In the genomic region with DNA sequence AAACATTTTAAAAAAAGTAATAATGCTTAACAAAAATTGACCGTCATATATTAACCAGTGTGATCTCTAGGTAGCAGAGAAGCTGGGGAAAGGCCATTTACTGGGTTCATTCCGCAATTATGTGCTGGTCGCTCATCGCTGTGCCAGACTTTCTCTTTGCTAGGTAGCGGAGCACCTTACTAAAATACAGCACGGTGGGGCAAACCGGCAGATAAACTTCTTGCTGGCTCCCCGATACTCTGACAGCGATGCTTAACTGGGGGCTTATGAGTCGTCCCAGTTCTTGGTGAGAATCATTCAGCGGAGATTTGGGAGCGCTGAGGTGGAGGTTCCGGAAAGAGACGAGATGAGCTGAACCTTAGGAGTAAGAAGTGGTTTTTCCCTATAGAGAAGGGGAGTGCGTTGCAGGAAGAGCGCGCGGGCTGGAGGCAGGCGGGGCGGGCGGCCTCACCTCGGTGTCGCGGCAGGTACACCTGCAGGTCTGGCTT, we compare ENCODE assay signal across 8 cellular contexts. TPM values are rescaled to one million over a fixed set of nuclear protein-coding genes. Genes with fewer than 3 reads are reported as not detected.
A peak's percentile ranks its signal among the peaks of the same experiment; 100 is the strongest.
DNase-seq lines count a peak whose midpoint lies in the region; ATAC-seq and TF ChIP-seq lines count a peak whose summit lies in the region.

No MANE protein-coding gene starts in this region.

- ATAC-seq in GM21381 (IDR thresholded peaks at IDR 0.05; ENCODE audit: unreplicated experiment) = peak; percentile 2
- ATAC-seq in HG03108 (IDR thresholded peaks at IDR 0.05; ENCODE audit: unreplicated experiment) = no peak
- ATAC-seq in HG02642 (IDR thresholded peaks at IDR 0.05; ENCODE audit: poor library complexity, unreplicated experiment) = no peak

- H3K27me3 ChIP-seq in OCI-LY3 (ENCODE audit: low read depth, low read length) (no peaks in the 10 kb centered on the region), trophoblast cell (ENCODE audit: insufficient read depth, low read length) (no peaks in the 10 kb centered on the region)

- peak overlapping the region; percentile 69 for H3K18ac ChIP-seq in trophoblast cell (ENCODE audit: low read length)

- DNase-seq in epithelial cell of proximal tubule (ENCODE audit: low read depth) = no peak
- no peak for DNase-seq in trophoblast cell
- no peak for DNase-seq in stimulated activated CD4-positive, alpha-beta T cell treated with anti-CD3 and anti-CD28 coated beads, Interleukin-1b, Interleukin-23, amount 100 ng/mL, for 48 hours
- no peak for DNase-seq in stimulated activated CD4-positive, alpha-beta T cell treated with anti-CD3 and anti-CD28 coated beads, Interleukin-2, amount 100 ng/mL, for 48 hours

- peak overlapping the region; percentile 48 for H3K4ac ChIP-seq in trophoblast cell (ENCODE audit: low read depth, low read length)

- H3K9me3 ChIP-seq in OCI-LY3 (ENCODE audit: insufficient read depth, low read length) = no peaks in the 10 kb centered on the region
- H3K9me3 ChIP-seq in trophoblast cell (ENCODE audit: insufficient read depth, low read depth, low read length) = no peaks in the 10 kb centered on the region

- peak overlapping the region; percentile 81 for H3K14ac ChIP-seq in trophoblast cell (ENCODE audit: low read length)

- H3K79me2 ChIP-seq in OCI-LY3 (ENCODE audit: low read length) (peaks cover 18% of the 10 kb centered on the region), trophoblast cell (ENCODE audit: control insufficient read depth, insufficient read depth, low read length, poor library complexity) (peaks cover 7% of the 10 kb centered on the region)

- H4K12ac ChIP-seq in trophoblast cell (ENCODE audit: low read depth, low read length) = peak overlapping the region; percentile 50

- H4K91ac ChIP-seq in trophoblast cell (ENCODE audit: low read depth, low read length) = peak overlapping the region; percentile 91

- peak overlapping the region; percentile 88 for H2BK120ac ChIP-seq in trophoblast cell (ENCODE audit: insufficient read depth, low read length, poor library complexity)

- peaks cover 11% of the 10 kb centered on the region for H3K79me1 ChIP-seq in trophoblast cell (ENCODE audit: low read length)

- no peak overlapping the region for H3K27ac ChIP-seq in OCI-LY3 (ENCODE audit: low read length)
- peak overlapping the region; percentile 61 for H3K27ac ChIP-seq in trophoblast cell (ENCODE audit: low read depth, low read length)

- H2BK5ac ChIP-seq in trophoblast cell (ENCODE audit: low read depth, low read length, poor library complexity) = peak overlapping the region; percentile 75

- H3K36me3 ChIP-seq in OCI-LY3 (replicated peaks; ENCODE audit: low read depth, low read length) (peaks cover 14% of the 10 kb centered on the region), trophoblast cell (ENCODE audit: control insufficient read depth in 1 of 2, insufficient read depth in 2 of 2, low read length in 2 of 2) (peaks cover 14 to 20% of the 10 kb centered on the region in 2 experiments)

- H4K20me1 ChIP-seq in OCI-LY3 (ENCODE audit: insufficient read depth, low read length) = no peaks in the 10 kb centered on the region

- H3K9ac ChIP-seq in OCI-LY3 (ENCODE audit: low read length) (peak overlapping the region; percentile 61), trophoblast cell (ENCODE audit: low read length) (peak overlapping the region; percentile 89)

- H3K4me2 ChIP-seq in OCI-LY3 (ENCODE audit: low read length) = peak overlapping the region; percentile 63
- H3K4me2 ChIP-seq in trophoblast cell (ENCODE audit: low read length) = peak overlapping the region; percentile 97

- peak overlapping the region; percentile 38 for H2AK5ac ChIP-seq in trophoblast cell (ENCODE audit: low read length)

- TF ChIP-seq CTCF in OCI-LY3 (IDR thresholded peaks at IDR 0.05; ENCODE audit: low read depth, low read length) (no peak), epithelial cell of proximal tubule (conservative IDR thresholded peaks at IDR 0.05; ENCODE audit: low read depth, low read length) (no peak)

- no peak overlapping the region for H3K23ac ChIP-seq in trophoblast cell (ENCODE audit: low read length)

- no peak overlapping the region for H2BK12ac ChIP-seq in trophoblast cell (ENCODE audit: low read length)

- H3K4me1 ChIP-seq in OCI-LY3 (ENCODE audit: low read length) (peaks cover 5% of the 10 kb centered on the region), trophoblast cell (ENCODE audit: control insufficient read depth in 1 of 2, insufficient read depth in 2 of 2, low read length in 2 of 2) (peaks cover 0 to 3% of the 10 kb centered on the region in 2 experiments)

- WGBS in trophoblast cell (ENCODE audit: extremely low coverage, insufficient coverage, insufficient read length) = no CpG with 5 or more reads among the region's 24 CpGs

- peak overlapping the region; percentile 77 for H3K4me3 ChIP-seq in OCI-LY3 (ENCODE audit: low read length)
- peak overlapping the region; percentile 91 for H3K4me3 ChIP-seq in epithelial cell of proximal tubule (ENCODE audit: low read depth, low read length)
- H3K4me3 ChIP-seq in trophoblast cell (ENCODE audit: low read depth, low read length) = peak overlapping the region; percentile 99

- H4K8ac ChIP-seq in trophoblast cell (ENCODE audit: low read depth, low read length) = peak overlapping the region; percentile 74

- H2AFZ ChIP-seq in OCI-LY3 (ENCODE audit: low read depth, low read length) (no peak overlapping the region), trophoblast cell (ENCODE audit: insufficient read depth, low read length, poor library complexity) (peak overlapping the region; percentile 41)

RNA-seq across cellular contexts. Expression of gene C2orf68, which starts 0.6 kb away (rescaled TPM):
- 9.9 and 16.5 TPM in 2 replicates for total RNA-seq in epithelial cell of proximal tubule
- 35.7 and 37.4 TPM in 2 replicates for polyA plus RNA-seq in trophoblast cell (2013)

RNA-seq across cellular contexts. Expression of gene USP39, which starts 4.7 kb away (rescaled TPM):
- 89.3 and 97.4 TPM in 2 replicates for total RNA-seq in epithelial cell of proximal tubule
- 49.1 and 49.7 TPM in 2 replicates for polyA plus RNA-seq in trophoblast cell (2013)

RNA-seq across cellular contexts. Expression of gene TMEM150A, which starts 8.8 kb away (rescaled TPM):
- total RNA-seq in epithelial cell of proximal tubule = 4.8 and 7.4 TPM in 2 replicates
- 10.1 and 10.9 TPM in 2 replicates for polyA plus RNA-seq in trophoblast cell (2013)

RNA-seq across cellular contexts. Expression of gene RNF181, which starts 15.7 kb away (rescaled TPM):
- 187 and 280 TPM in 2 replicates for total RNA-seq in epithelial cell of proximal tubule
- 201 and 212 TPM in 2 replicates for polyA plus RNA-seq in trophoblast cell (2013)

RNA-seq across cellular contexts. Expression of gene VAMP5, which starts 27.0 kb away (rescaled TPM):
- 25.0 and 28.9 TPM in 2 replicates for total RNA-seq in epithelial cell of proximal tubule
- 9.0 and 9.3 TPM in 2 replicates for polyA plus RNA-seq in trophoblast cell (2013)
